In the genomic region with DNA sequence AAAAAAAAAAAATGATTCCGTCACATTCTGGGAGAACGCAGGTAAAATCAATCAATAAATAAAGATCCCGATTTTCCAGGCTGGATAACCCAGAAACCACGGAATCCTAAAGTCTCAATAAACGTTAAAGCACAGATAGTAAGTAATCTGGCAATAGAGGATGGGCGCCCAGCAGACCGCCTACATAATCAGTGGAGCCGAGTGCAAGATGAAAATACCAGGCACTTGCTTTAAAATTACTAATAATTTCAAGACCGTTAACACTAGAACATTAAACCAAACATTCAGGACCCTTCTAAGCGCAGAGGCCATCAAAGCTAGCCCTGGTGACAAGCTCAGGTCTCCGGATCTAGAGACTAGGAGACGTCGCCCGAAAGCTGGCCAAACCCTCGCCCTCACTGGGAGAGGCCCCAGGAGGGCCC, we compare ENCODE assay signal across 8 cellular contexts. TPM values are rescaled to one million over a fixed set of nuclear protein-coding genes. Genes with fewer than 3 reads are reported as not detected.
A peak's percentile ranks its signal among the peaks of the same experiment; 100 is the strongest.
DNase-seq lines count a peak whose midpoint lies in the region; ATAC-seq and TF ChIP-seq lines count a peak whose summit lies in the region.

No MANE protein-coding gene starts in this region.

- H3K36me3 ChIP-seq in mucosa of rectum (ENCODE audit: control insufficient read depth in 2 of 2, insufficient read depth in 2 of 2, low read length in 2 of 2): peaks cover 10 to 17% of the 10 kb centered on the region in 2 donors

- CTCF ChIA-PET in AG04449 (lab: Yijun Ruan, JAX): interaction anchor here (0.6 to 4.7 kb wide), 9 partner anchors 16 to 194 kb away, joined by 3 to 30 read pairs (median 3); a partner anchor contains a TSS

- TF ChIP-seq CTCF in AG04449 (IDR thresholded peaks at IDR 0.05; ENCODE audit: insufficient read depth, low read length, missing control alignments) (no peak), cardiac fibroblast (IDR thresholded peaks at IDR 0.05; ENCODE audit: low read depth, low read length) (no peak)

- ATAC-seq in HG02870 (IDR thresholded peaks at IDR 0.05; ENCODE audit: unreplicated experiment): no peak
- ATAC-seq in GM19463 (IDR thresholded peaks at IDR 0.05; ENCODE audit: unreplicated experiment): no peak

- POLR2A ChIA-PET in AG04449 (lab: Yijun Ruan, JAX): interaction anchor here (1.5 to 2.6 kb wide), 6 partner anchors 8 to 55 kb away, joined by 4 to 44 read pairs (median 8); a partner anchor contains a TSS

- H3K27me3 ChIP-seq in mucosa of rectum (ENCODE audit: control insufficient read depth in 2 of 2, insufficient read depth in 2 of 2, low read length in 2 of 2): no peaks in the 10 kb centered on the region

- H3K9ac ChIP-seq in mucosa of rectum (ENCODE audit: low read depth in 1 of 2, low read length in 2 of 2): peak overlapping the region; percentile 93 to 97

- no peaks in the 10 kb centered on the region for H3K9me3 ChIP-seq in mucosa of rectum (ENCODE audit: control insufficient read depth in 2 of 2, low read length in 2 of 2)

- peaks cover 18 to 32% of the 10 kb centered on the region in 2 donors for H3K4me1 ChIP-seq in mucosa of rectum (ENCODE audit: control insufficient read depth in 2 of 2, insufficient read depth in 2 of 2, low read length in 2 of 2)

- peak overlapping the region; percentile 73 for H3K4me3 ChIP-seq in AG04449 (ENCODE audit: low read depth, low read length)
- H3K4me3 ChIP-seq in Jurkat, Clone E6-1 (ENCODE audit: low read length): peak overlapping the region; percentile 60
- peak overlapping the region; percentile 71 to 91 for H3K4me3 ChIP-seq in cardiac fibroblast (replicated peaks in 1 of 2; ENCODE audit: low read depth in 2 of 2, low read length in 2 of 2)
- H3K4me3 ChIP-seq in mucosa of rectum (ENCODE audit: low read length in 2 of 2): peak overlapping the region; percentile 78 to 95

- H3K27ac ChIP-seq in mucosa of rectum (ENCODE audit: low read depth in 2 of 2, low read length in 2 of 2): peak overlapping the region; percentile 99 to 100

- no peak for DNase-seq in AG04449 (ENCODE audit: low read depth, low spot score)
- DNase-seq in Jurkat, Clone E6-1 (ENCODE audit: low read depth, low spot score): no peak
- DNase-seq in cardiac fibroblast (ENCODE audit: low read depth in 2 of 2): no peak
- no peak for DNase-seq in NCI-H2107 (lab: John Stamatoyannopoulos, UW)
- DNase-seq in NCI-H2081 (lab: John Stamatoyannopoulos, UW): no peak

RNA-seq across cellular contexts. Expression of a gene that starts 1.2 kb away (rescaled TPM):
- 81.8 TPM for polyA plus RNA-seq in Jurkat, Clone E6-1 (2012; ENCODE audit: insufficient read depth, insufficient read length)

RNA-seq across cellular contexts. Expression of a gene that starts 1.4 kb away (rescaled TPM):
- polyA plus RNA-seq in Jurkat, Clone E6-1 (2012; ENCODE audit: insufficient read depth, insufficient read length): 3.0 TPM

RNA-seq across cellular contexts. Expression of a gene that starts 17.1 kb away (rescaled TPM):
- not detected for polyA plus RNA-seq in Jurkat, Clone E6-1 (2012; ENCODE audit: insufficient read depth, insufficient read length)

RNA-seq across cellular contexts. Expression of a gene that starts 19.3 kb away (rescaled TPM):
- 19.9 TPM for polyA plus RNA-seq in Jurkat, Clone E6-1 (2012; ENCODE audit: insufficient read depth, insufficient read length)

RNA-seq across cellular contexts. Expression of a gene that starts 22.6 kb away (rescaled TPM):
- 321 TPM for polyA plus RNA-seq in Jurkat, Clone E6-1 (2012; ENCODE audit: insufficient read depth, insufficient read length)
